Comparison of ENCODE assay signal across 1 cellular context in genomic region chr6:30344868-30345671, GRCh38.
TF ChIP-seq lines count a peak whose summit lies in the region.

RPP21 (plus strand) TSS chr6:30345156; CDS start chr6:30345172, 16 bp downstream.

TF ChIP-seq in HepG2, 621 proteins besides CTCF, POLR2A, EP300 and RAD21 (continued from another document and continues in another):
- peak; percentile 86 for TF ChIP-seq TFDP2 (CRISPR knock-in tag; IDR thresholded peaks at IDR 0.05)
- no peak for TF ChIP-seq LRRFIP1 (CRISPR knock-in tag; conservative IDR thresholded peaks at IDR 0.05)
- TF ChIP-seq HNF1A (IDR thresholded peaks at IDR 0.05; ENCODE audit: low read depth): no peak
- peak; percentile 81 for TF ChIP-seq HNF1A (CRISPR knock-in tag; IDR thresholded peaks at IDR 0.05; ENCODE audit: borderline replicate concordance)
- TF ChIP-seq ZFP1 (CRISPR knock-in tag; IDR thresholded peaks at IDR 0.05): peak; percentile 93
- TF ChIP-seq JARID2 (CRISPR knock-in tag; IDR thresholded peaks at IDR 0.05; ENCODE audit: insufficient replicate concordance): peak; percentile 98
- TF ChIP-seq POLR2G (IDR thresholded peaks at IDR 0.05; ENCODE audit: low read depth, low read length): peak; percentile 97
- peak; percentile 92 for TF ChIP-seq THAP9 (CRISPR knock-in tag; IDR thresholded peaks at IDR 0.05; ENCODE audit: borderline replicate concordance)
- peak; percentile 56; the same call in 1 of the 2 replicates for TF ChIP-seq THRA (CRISPR knock-in tag; IDR thresholded peaks at IDR 0.05; ENCODE audit: borderline replicate concordance)
- peak; percentile 90 for TF ChIP-seq ZNF232 (CRISPR knock-in tag; IDR thresholded peaks at IDR 0.05; ENCODE audit: borderline replicate concordance)
- peak; percentile 91; the same call in 1 of the 2 replicates for TF ChIP-seq ZFYVE20 (CRISPR knock-in tag; IDR thresholded peaks at IDR 0.05; ENCODE audit: borderline replicate concordance, low read depth)
- peak; percentile 93 for TF ChIP-seq AGO2 (optimal IDR thresholded peaks at IDR 0.05; ENCODE audit: low read depth, low read length)
- peak; percentile 72; the same call in 1 of the 2 replicates for TF ChIP-seq NR2C2 (CRISPR knock-in tag; IDR thresholded peaks at IDR 0.05; ENCODE audit: borderline replicate concordance)
- TF ChIP-seq ZBTB46 (CRISPR knock-in tag; IDR thresholded peaks at IDR 0.05; ENCODE audit: borderline replicate concordance): no peak
- peak; percentile 91; the same call in 1 of the 2 replicates for TF ChIP-seq TMF1 (CRISPR knock-in tag; IDR thresholded peaks at IDR 0.05; ENCODE audit: low read depth)
- peak; percentile 93; the same call in 1 of the 2 replicates for TF ChIP-seq PREB (CRISPR knock-in tag; IDR thresholded peaks at IDR 0.05)
- TF ChIP-seq FOXO4 (CRISPR knock-in tag; conservative IDR thresholded peaks at IDR 0.05): 0 out of 2 replicates have a peak, but pooled peaks have one; percentile 82
- no peak for TF ChIP-seq CBX1 (IDR thresholded peaks at IDR 0.05; ENCODE audit: low read depth)
- peak; percentile 54; the same call in 1 of the 2 replicates for TF ChIP-seq ZSCAN12 (CRISPR knock-in tag; IDR thresholded peaks at IDR 0.05)
- peak; percentile 67 for TF ChIP-seq TBL1XR1 (IDR thresholded peaks at IDR 0.05; ENCODE audit: borderline replicate concordance, low read length, partially characterized antibody)
- TF ChIP-seq KMT2B (CRISPR knock-in tag; IDR thresholded peaks at IDR 0.05): peak; percentile 93
- no peak for TF ChIP-seq ZNF260 (CRISPR knock-in tag; IDR thresholded peaks at IDR 0.05; ENCODE audit: borderline replicate concordance, low read depth)
- peak; percentile 91 for TF ChIP-seq SALL2 (CRISPR knock-in tag; IDR thresholded peaks at IDR 0.05)
- TF ChIP-seq DNMT3B (CRISPR knock-in tag; conservative IDR thresholded peaks at IDR 0.05): no peak
- peak; percentile 98; the same call in 1 of the 2 replicates for TF ChIP-seq NRL (CRISPR knock-in tag; IDR thresholded peaks at IDR 0.05; ENCODE audit: borderline replicate concordance)
- peak; percentile 94 for TF ChIP-seq GABPB1 (CRISPR knock-in tag; IDR thresholded peaks at IDR 0.05)
- peak; percentile 71 for TF ChIP-seq MIXL1 (CRISPR knock-in tag; IDR thresholded peaks at IDR 0.05)
- no peak for TF ChIP-seq ZNF276 (CRISPR knock-in tag; IDR thresholded peaks at IDR 0.05; ENCODE audit: low read depth)
- TF ChIP-seq HNF4A (CRISPR knock-in tag; IDR thresholded peaks at IDR 0.05): peak; percentile 28; the same call in 1 of the 2 replicates
- TF ChIP-seq NFYB (CRISPR knock-in tag; IDR thresholded peaks at IDR 0.05): peak; percentile 42; the same call in 1 of the 2 replicates
- TF ChIP-seq ZSCAN29 (CRISPR knock-in tag; conservative IDR thresholded peaks at IDR 0.05): no peak
- no peak for TF ChIP-seq PRDM15 (CRISPR knock-in tag; IDR thresholded peaks at IDR 0.05)
- no peak for TF ChIP-seq CEBPG (CRISPR knock-in tag; IDR thresholded peaks at IDR 0.05)
